In the genomic region with DNA sequence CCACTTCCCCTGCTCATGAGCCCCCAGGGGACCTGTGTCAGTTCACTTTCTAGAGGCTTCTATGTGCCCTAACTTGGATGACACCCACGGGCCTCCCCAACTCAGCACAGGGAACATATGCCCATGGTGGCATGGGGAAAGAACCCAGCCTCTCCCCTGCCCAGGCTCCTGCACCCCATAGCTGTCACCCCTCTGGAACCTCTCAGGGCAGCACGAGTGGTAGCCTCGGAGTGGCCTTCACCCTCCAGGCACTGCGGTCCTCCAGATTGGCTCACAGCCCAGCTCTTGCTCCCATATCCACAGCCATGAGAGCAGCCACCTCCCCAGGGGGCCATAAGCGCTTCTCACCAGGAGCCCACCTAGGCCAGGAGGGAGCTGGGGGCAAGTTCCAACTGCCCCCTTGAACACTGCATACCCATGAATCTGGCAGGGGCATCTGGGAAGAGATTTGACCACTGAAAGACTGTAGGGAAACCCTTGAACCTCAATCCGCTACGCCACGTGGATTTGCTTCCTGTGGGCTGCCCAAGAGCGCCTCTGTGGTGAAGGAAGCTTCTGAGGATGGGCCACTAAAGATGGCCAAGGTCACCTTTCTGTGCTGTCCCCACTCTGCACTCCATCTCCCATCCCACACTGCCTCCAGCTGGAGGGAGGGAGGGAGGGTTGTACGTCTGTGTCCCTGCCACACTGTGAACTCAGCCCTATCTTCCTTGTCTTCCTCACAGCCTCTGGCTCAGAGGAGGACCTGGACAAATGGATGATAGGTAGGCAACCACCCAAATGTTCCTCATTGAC, we compare ENCODE assay signal across 28 cellular contexts. TPM values are rescaled to one million over a fixed set of nuclear protein-coding genes. Genes with fewer than 3 reads are reported as not detected.
A peak's percentile ranks its signal among the peaks of the same experiment; 100 is the strongest.
DNase-seq lines count a peak whose midpoint lies in the region; ATAC-seq, FAIRE-seq and TF ChIP-seq lines count a peak whose summit lies in the region.
"Had no signal": no experiment of that assay in that cellular context is flagged by ENCODE, and none has a peak within 500 bp of the region (broad histone marks: within the 10 kb centered on the region; RNA-seq: fewer than 3 reads in every experiment).

No MANE protein-coding gene starts in this region.

- TF ChIP-seq CTCF in GM13976 (IDR thresholded peaks at IDR 0.05; ENCODE audit: borderline replicate concordance, control extremely low read depth, extremely low read depth, insufficient read depth, missing control alignments), result no peak
- no peak for TF ChIP-seq CTCF in bronchial epithelial cell (IDR thresholded peaks at IDR 0.05; ENCODE audit: insufficient read depth, low read length, severe bottlenecking)
- TF ChIP-seq CTCF in sigmoid colon (IDR thresholded peaks at IDR 0.05), result no peak
- no peak for TF ChIP-seq CTCF in PC-9 (conservative IDR thresholded peaks at IDR 0.05)

- H3K9ac ChIP-seq in mesendoderm (ENCODE audit: low read length), result no peak overlapping the region

- 0 out of 2 replicates have a peak, but pooled peaks cover 3% of the 10 kb centered on the region for H3F3A ChIP-seq in PC-9 (ENCODE audit: insufficient read depth, low read depth)

- H3K4me2 ChIP-seq in PC-9 (no peak overlapping the region), mesendoderm (ENCODE audit: low read length) (no peak overlapping the region)
- H3K4me2 ChIP-seq: smooth muscle cell had no signal

- no peaks in the 10 kb centered on the region for H3K79me1 ChIP-seq in mesendoderm (ENCODE audit: low read length)

- intact Hi-C loops in sigmoid colon (cut with DNase I), result no loop called here
- intact Hi-C loops in PC-9 (cut with micrococcal nuclease; ENCODE audit: unreplicated experiment), result no loop called here

- 66 to 70% methylated on average over 10 of the region's 10 CpGs for WGBS in sigmoid colon, 2 donors
- WGBS in mesendoderm (ENCODE audit: extremely low coverage, insufficient coverage, low lambda C conversion rate), result no CpG with 5 or more reads among the region's 10 CpGs

- no peak overlapping the region for H2BK15ac ChIP-seq in mesendoderm (replicated peaks; ENCODE audit: low read depth)

- no peak overlapping the region for H2AK5ac ChIP-seq in mesendoderm (ENCODE audit: low read length)

- no peak overlapping the region for H4K5ac ChIP-seq in mesendoderm (ENCODE audit: low read length)

- H2BK120ac ChIP-seq in mesendoderm (ENCODE audit: low read depth, low read length), result no peak overlapping the region

- H4K20me1 ChIP-seq in PC-9 (ENCODE audit: insufficient read depth), result no peaks in the 10 kb centered on the region

- no peak overlapping the region for H3K18ac ChIP-seq in mesendoderm (ENCODE audit: low read length)

- TF ChIP-seq POLR2A in sigmoid colon (IDR thresholded peaks at IDR 0.05), result no peak

- no peak overlapping the region for H3K23ac ChIP-seq in mesendoderm (ENCODE audit: low read length)

- H4K8ac ChIP-seq in mesendoderm (ENCODE audit: low read depth, low read length), result no peak overlapping the region

- BruUV-seq in PC-9 (replicated peaks; lab: Mats Ljungman, UMichigan), result no TSS peak

- H3K56ac ChIP-seq in mesendoderm (ENCODE audit: low read length), result no peak overlapping the region

- H3K36me3 ChIP-seq in bronchial epithelial cell (ENCODE audit: control insufficient read depth, insufficient read depth, low read length) (peaks cover 17% of the 10 kb centered on the region), sigmoid colon (peaks cover 0 to 31% (median 15%) of the 10 kb centered on the region in 4 donors), PC-9 (ENCODE audit: low read depth) (no peaks in the 10 kb centered on the region), mesendoderm (ENCODE audit: control insufficient read depth, insufficient read depth, low read length) (no peaks in the 10 kb centered on the region)
- H3K36me3 ChIP-seq: BE2C, gastrocnemius medialis, MG63 had no signal

- POLR2A ChIA-PET in PC-9 (lab: Charles Lee; ENCODE audit: unreplicated experiment), result no interaction called here

- H3K4me3 ChIP-seq in bronchial epithelial cell (ENCODE audit: low read depth, low read length), result no peak overlapping the region
- no peak overlapping the region for H3K4me3 ChIP-seq in sigmoid colon
- H3K4me3 ChIP-seq in PC-9, result no peak overlapping the region
- no peak overlapping the region for H3K4me3 ChIP-seq in mesendoderm (ENCODE audit: low read length)
- H3K4me3 ChIP-seq: ascending aorta, esophagus muscularis mucosa, gastrocnemius medialis, lung, MG63, psoas muscle, smooth muscle cell, testis had no signal

- FAIRE-seq in bronchial epithelial cell (lab: Jason Lieb, UNC), result peak; percentile 90
- FAIRE-seq: A204.1, keratinocyte had no signal

- no peak overlapping the region for H3K4ac ChIP-seq in mesendoderm (ENCODE audit: low read depth, low read length)

- CTCF ChIA-PET in PC-9 (lab: Charles Lee), result interaction anchor here (0.6 kb wide), 1 partner anchor 28 kb away, joined by 4 read pairs; no protein-coding TSS in a partner anchor

- in situ Hi-C loops in GM13976 (cut with MboI; ENCODE audit: low sequenced_read_pairs, unreplicated experiment), result no loop called here

- no peak for ATAC-seq in GM19351 (IDR thresholded peaks at IDR 0.05; ENCODE audit: unreplicated experiment)
- ATAC-seq: gastrocnemius medialis, psoas muscle had no signal

- H2AFZ ChIP-seq in PC-9, result no peak overlapping the region

- H3K79me2 ChIP-seq in PC-9 (ENCODE audit: low read depth) (no peaks in the 10 kb centered on the region), mesendoderm (ENCODE audit: control insufficient read depth, insufficient read depth, low read length) (no peaks in the 10 kb centered on the region)

- no peak for TF ChIP-seq EP300 in sigmoid colon (IDR thresholded peaks at IDR 0.05)

- H3K27me3 ChIP-seq in bronchial epithelial cell (ENCODE audit: control insufficient read depth, insufficient read depth, low read length) (peaks cover 4% of the 10 kb centered on the region), sigmoid colon (no peaks in the 10 kb centered on the region), PC-9 (ENCODE audit: insufficient read depth, low read depth) (peaks cover 48% of the 10 kb centered on the region), mesendoderm (ENCODE audit: insufficient read depth, low read length, poor library complexity) (peaks cover 28% of the 10 kb centered on the region)
- H3K27me3 ChIP-seq: ascending aorta, esophagus muscularis mucosa, MG63, testis had no signal

- peak; percentile 13 for DNase-seq in activated CD8-positive, alpha-beta memory T cell treated with anti-CD3 and anti-CD28 coated beads, Interleukin-2, amount 50 U/mL, for 4 hours
- DNase-seq in activated CD8-positive, alpha-beta memory T cell treated with anti-CD3 and anti-CD28 coated beads, Interleukin-2, amount 50 U/mL, for 48 hours, result no peak
- DNase-seq in GM13976 (ENCODE audit: low spot score) (peak; percentile 24), bronchial epithelial cell (ENCODE audit: low read depth) (peak; percentile 8), sigmoid colon (peak; percentile 58), PC-9 (no peak), mesendoderm (no peak)
- DNase-seq: activated CD4-positive, alpha-beta memory T cell treated with anti-CD3 and anti-CD28 coated beads for 36 hours; activated naive CD4-positive, alpha-beta T cell treated with anti-CD3 and anti-CD28 coated beads, Interleukin-2, amount 50 U/mL, for 16 hours; BE2C; Caco-2; EL; gastrocnemius medialis; H9; MG63; NCI-H2171; NCI-H524; psoas muscle; stimulated activated CD4-positive, alpha-beta T cell treated with anti-CD3 and anti-CD28 coated beads, Interleukin-2, amount 100 ng/mL, for 48 hours; stimulated activated naive CD4-positive, alpha-beta T cell; testis had no signal

- H3K9me3 ChIP-seq in sigmoid colon, result no peaks in the 10 kb centered on the region
- no peaks in the 10 kb centered on the region for H3K9me3 ChIP-seq in PC-9 (ENCODE audit: insufficient read depth, low read depth)
- H3K9me3 ChIP-seq: ascending aorta, BE2C, Caco-2, esophagus muscularis mucosa, gastrocnemius medialis, MG63, psoas muscle, testis had no signal

- H3K27ac ChIP-seq in sigmoid colon, result no peak overlapping the region
- H3K27ac ChIP-seq in PC-9, result no peak overlapping the region
- H3K27ac ChIP-seq in mesendoderm (ENCODE audit: low read depth, low read length), result no peak overlapping the region
- H3K27ac ChIP-seq: ascending aorta, esophagus muscularis mucosa, gastrocnemius medialis, psoas muscle, testis had no signal

- no peaks in the 10 kb centered on the region for H3K9me2 ChIP-seq in PC-9 (ENCODE audit: insufficient read depth)

- H2BK5ac ChIP-seq in mesendoderm (ENCODE audit: low read length), result no peak overlapping the region

- H3K4me1 ChIP-seq in sigmoid colon, result peaks cover 0 to 23% (median 20%) of the 10 kb centered on the region in 4 donors
- no peaks in the 10 kb centered on the region for H3K4me1 ChIP-seq in PC-9 (replicated peaks; ENCODE audit: insufficient read depth)
- no peaks in the 10 kb centered on the region for H3K4me1 ChIP-seq in mesendoderm (ENCODE audit: control insufficient read depth, low read depth, low read length)
- H3K4me1 ChIP-seq: BE2C, psoas muscle had no signal

RNA-seq across cellular contexts. Expression of a gene that starts 11.9 kb away (rescaled TPM):
- not detected in 2 replicates for total RNA-seq in bronchial epithelial cell
- 1 to 10 TPM in 1 of 4 donors, under 1 TPM in 3; 0.28 to 1.5 (median 0.60) TPM for total RNA-seq in sigmoid colon
- 1 to 10 TPM in 1 of 3 donors, not detected in 2; 7.1 TPM for polyA plus RNA-seq in sigmoid colon
- total RNA-seq in PC-9 (2021), result 0.05 TPM in 1 of 2 replicates, not detected in the other
- polyA plus RNA-seq in mesendoderm (2013, experiment 1 of 2), result not detected
- polyA plus RNA-seq in mesendoderm (2013, experiment 2 of 2), result not detected
- total RNA-seq: activated CD4-positive, alpha-beta memory T cell treated with anti-CD3 and anti-CD28 coated beads for 36 hours; ascending aorta; Caco-2; gastrocnemius medialis; H9 had no signal
- polyA plus RNA-seq: keratinocyte, psoas muscle had no signal

RNA-seq across cellular contexts. Expression of a gene that starts 41.6 kb away (rescaled TPM):
- total RNA-seq in bronchial epithelial cell, result 367 and 620 TPM in 2 replicates
- 100 to 1,000 TPM in 3 of 4 donors, 10 to 100 TPM in 1; 81.9 to 218 (median 129) TPM for total RNA-seq in sigmoid colon
- polyA plus RNA-seq in sigmoid colon, result 10 to 100 TPM in 1 of 3 donors, 1 to 10 TPM in 1, under 1 TPM in 1; 0.23 to 12.4 (median 2.4) TPM
- 30.8 and 38.9 TPM in 2 replicates for total RNA-seq in PC-9 (2021)
- 0.17 TPM for polyA plus RNA-seq in mesendoderm (2013, experiment 1 of 2)
- 0.21 TPM for polyA plus RNA-seq in mesendoderm (2013, experiment 2 of 2)

RNA-seq across cellular contexts. Expression of a gene that starts 49.0 kb away (rescaled TPM):
- 8.4 and 14.1 TPM in 2 replicates for total RNA-seq in bronchial epithelial cell
- 1 to 10 TPM; 3.2 to 5.1 (median 3.6) TPM for total RNA-seq in sigmoid colon
- polyA plus RNA-seq in sigmoid colon, result 1 to 10 TPM; 2.8 to 8.4 (median 3.0) TPM
- 12.5 and 12.6 TPM in 2 replicates for total RNA-seq in PC-9 (2021)
- 1.2 TPM for polyA plus RNA-seq in mesendoderm (2013, experiment 1 of 2)
- polyA plus RNA-seq in mesendoderm (2013, experiment 2 of 2), result 1.6 TPM

Comparison
In these comparisons a context has a peak if more than half of its experiments do, and no peak if none do; other contexts are left out.
1. DNase-seq: peak in activated CD8-positive, alpha-beta memory T cell treated with anti-CD3 and anti-CD28 coated beads, Interleukin-2, amount 50 U/mL, for 4 hours (single experiment), GM13976 (single experiment), bronchial epithelial cell (single experiment) and sigmoid colon (single experiment); none in activated CD8-positive, alpha-beta memory T cell treated with anti-CD3 and anti-CD28 coated beads, Interleukin-2, amount 50 U/mL, for 48 hours (single experiment), PC-9 (0 of 2) and mesendoderm (single experiment).